In genomic region chr17:58605986-58606385, GRCh38 we compare ENCODE assay signal across 21 cellular contexts.
"Had no signal": no experiment of that assay in that cellular context is flagged by ENCODE, and none has a peak within 500 bp of the region (broad histone marks: within the 10 kb centered on the region; RNA-seq: fewer than 3 reads in every experiment).

No MANE protein-coding gene starts in this region.

- H3K9me3 Mint-ChIP-seq: activated CD4-positive, alpha-beta T cell treated with anti-CD3 and anti-CD28 coated beads, Interleukin-2, amount 10 ng/mL, durations not matched to agents 24 days and 14 days; activated naive CD4-positive, alpha-beta T cell treated with anti-CD3 and anti-CD28 coated beads, Interleukin-2, amount 10 ng/mL, durations not matched to agents 7 days and 5 days; activated naive CD8-positive, alpha-beta T cell treated with anti-CD3 and anti-CD28 coated beads for 36 hours; activated T-cell treated with anti-CD3 and anti-CD28 coated beads, Interleukin-2, amount 50 U/mL, for 4 hours; activated T-helper 2 cell treated with anti-CD3 and anti-CD28 coated beads, Interferon-gamma antibody, Interleukin-2, Interleukin-4, amounts not matched to agents 10 μg/mL and 5 μg/mL and 100 μg/mL, durations not matched to agents 14 hours and 24 hours and 36 hours; T-helper 1 cell treated with Interleukin-12 subunit alpha and Interleukin-12 subunit beta and Interleukin-4 antibody, amounts not matched to agents 30 μg/mL and 1 μg/mL, for 36 hours had no signal

- H3K27ac ChIP-seq: Peyer's patch had no signal

- ATAC-seq: K562 had no signal

- H3K4me1 Mint-ChIP-seq: activated naive CD4-positive, alpha-beta T cell treated with anti-CD3 and anti-CD28 coated beads, Interleukin-2, amount 10 ng/mL, durations not matched to agents 7 days and 5 days; activated naive CD8-positive, alpha-beta T cell treated with anti-CD3 and anti-CD28 coated beads for 36 hours had no signal

- H3K27ac Mint-ChIP-seq: activated CD4-positive, alpha-beta T cell treated with anti-CD3 and anti-CD28 coated beads, Interleukin-2, amount 10 ng/mL, durations not matched to agents 24 days and 14 days; activated CD8-positive, alpha-beta memory T cell treated with anti-CD3 and anti-CD28 coated beads, Interleukin-2, amount 10 ng/mL, durations not matched to agents 7 days and 5 days; activated naive CD4-positive, alpha-beta T cell treated with anti-CD3 and anti-CD28 coated beads, Interleukin-2, amount 10 ng/mL, durations not matched to agents 7 days and 5 days; activated naive CD8-positive, alpha-beta T cell treated with anti-CD3 and anti-CD28 coated beads for 36 hours; activated T-helper 2 cell treated with anti-CD3 and anti-CD28 coated beads, Interferon-gamma antibody, Interleukin-2, Interleukin-4, amounts not matched to agents 10 μg/mL and 5 μg/mL and 100 μg/mL, durations not matched to agents 14 hours and 24 hours and 36 hours; T-helper 1 cell treated with Interleukin-12 subunit alpha and Interleukin-12 subunit beta and Interleukin-4 antibody, amounts not matched to agents 30 μg/mL and 1 μg/mL, for 36 hours had no signal

- H3K4me3 ChIP-seq: K562, Peyer's patch had no signal

- H3K4me3 Mint-ChIP-seq: activated CD4-positive, alpha-beta T cell treated with anti-CD3 and anti-CD28 coated beads, Interleukin-2, amount 10 ng/mL, durations not matched to agents 24 days and 14 days; activated CD8-positive, alpha-beta memory T cell treated with anti-CD3 and anti-CD28 coated beads, Interleukin-2, amount 10 ng/mL, durations not matched to agents 7 days and 5 days; activated naive CD4-positive, alpha-beta T cell treated with anti-CD3 and anti-CD28 coated beads, Interleukin-2, amount 10 ng/mL, durations not matched to agents 7 days and 5 days; activated naive CD8-positive, alpha-beta T cell treated with anti-CD3 and anti-CD28 coated beads for 36 hours; activated T-cell treated with anti-CD3 and anti-CD28 coated beads, Interleukin-2, amount 50 U/mL, for 4 hours; T-helper 1 cell treated with Interleukin-12 subunit alpha and Interleukin-12 subunit beta and Interleukin-4 antibody, amounts not matched to agents 30 μg/mL and 1 μg/mL, for 36 hours had no signal

- DNase-seq: activated CD4-positive, alpha-beta T cell treated with anti-CD3 and anti-CD28 coated beads, Interleukin-2, amount 10 ng/mL, durations not matched to agents 24 days and 14 days; activated CD8-positive, alpha-beta memory T cell treated with anti-CD3 and anti-CD28 coated beads, Interleukin-2, amount 10 ng/mL, durations not matched to agents 7 days and 5 days; activated gamma-delta T cell treated with Interleukin-2 at 50 U/mL for 16 hours; activated naive CD4-positive, alpha-beta T cell treated with anti-CD3 and anti-CD28 coated beads, Interleukin-2, amount 10 ng/mL, durations not matched to agents 7 days and 5 days; activated naive CD8-positive, alpha-beta T cell treated with anti-CD3 and anti-CD28 coated beads for 36 hours; activated T-cell treated with anti-CD3 and anti-CD28 coated beads, Interleukin-2, amount 50 U/mL, for 4 hours; caudate nucleus; Karpas-422; NCI-H1105 treated with DMSO at 0.1 percent for 48 hours; NCI-H146; NCI-H187 treated with DMSO at 0.1 percent for 48 hours; NCI-H2081 treated with DMSO at 0.1 percent for 48 hours; NCI-H446 treated with DMSO at 0.1 percent for 48 hours; NCI-H526 treated with DMSO at 0.1 percent for 48 hours; NCI-H82; NK-92 treated with Interleukin-12 subunit alpha and Interleukin-12 subunit beta, amount 100 ng/mL, for 24 hours; Peyer's patch; SHP77 had no signal

- H3K4me1 ChIP-seq: Peyer's patch had no signal

- H3K36me3 Mint-ChIP-seq: activated CD8-positive, alpha-beta memory T cell treated with anti-CD3 and anti-CD28 coated beads, Interleukin-2, amount 10 ng/mL, durations not matched to agents 7 days and 5 days; activated naive CD4-positive, alpha-beta T cell treated with anti-CD3 and anti-CD28 coated beads, Interleukin-2, amount 10 ng/mL, durations not matched to agents 7 days and 5 days; activated naive CD8-positive, alpha-beta T cell treated with anti-CD3 and anti-CD28 coated beads for 36 hours had no signal

- H3K9me3 ChIP-seq: Peyer's patch had no signal

- H3K27me3 ChIP-seq: Peyer's patch had no signal

- H3K36me3 ChIP-seq: Peyer's patch had no signal
